In genomic region chr5:172117977-172118701, GRCh38 we compare ENCODE assay signal across 13 cellular contexts.
DNase-seq lines count a peak whose midpoint lies in the region; ATAC-seq and TF ChIP-seq lines count a peak whose summit lies in the region.
"Had no signal": no experiment of that assay in that cellular context is flagged by ENCODE, and none has a peak within 500 bp of the region (broad histone marks: within the 10 kb centered on the region; RNA-seq: fewer than 3 reads in every experiment).

No MANE protein-coding gene starts in this region.

- no peaks in the 10 kb centered on the region for H3K9me3 Mint-ChIP-seq in stimulated activated naive CD8-positive, alpha-beta T cell treated with anti-CD3 and anti-CD28 coated beads, Interleukin-15, Interleukin-2, amounts not matched to agents 100 ng/mL and 50 ng/mL, for 24 hours
- no peaks in the 10 kb centered on the region for H3K9me3 Mint-ChIP-seq in activated CD4-positive, alpha-beta memory T cell treated with anti-CD3 and anti-CD28 coated beads, Interleukin-2, amount 10 ng/mL, durations not matched to agents 7 days and 5 days
- H3K9me3 Mint-ChIP-seq: H9 had no signal

- DNase-seq in stimulated activated naive CD8-positive, alpha-beta T cell treated with anti-CD3 and anti-CD28 coated beads, Interleukin-15, Interleukin-2, amounts not matched to agents 100 U/mL and 50 U/mL, for 24 hours: no peak
- DNase-seq in activated CD4-positive, alpha-beta memory T cell treated with anti-CD3 and anti-CD28 coated beads, Interleukin-2, amount 10 ng/mL, durations not matched to agents 7 days and 5 days: no peak
- DNase-seq in left lobe of liver (ENCODE audit: low spot score) (no peak), lower leg skin (ENCODE audit: low spot score in 2 of 2) (no peak), SKM-1 treated with dmso at 0.1 percent for 144 hours (lab: John Stamatoyannopoulos, UW; ENCODE audit: unreplicated experiment) (no peak), KG1 (lab: John Stamatoyannopoulos, UW) (no peak)
- DNase-seq: H9; NCI-H1048; NCI-H446 treated with DMSO at 0.1 percent for 48 hours; stimulated activated naive CD8-positive, alpha-beta T cell treated with anti-CD3 and anti-CD28 coated beads, Interleukin-15, amount 100 ng/mL, for 72 hours had no signal

- TF ChIP-seq CTCF in lower leg skin (IDR thresholded peaks at IDR 0.05): no peak

- peaks cover 62% of the 10 kb centered on the region for H3K4me1 Mint-ChIP-seq in stimulated activated naive CD8-positive, alpha-beta T cell treated with anti-CD3 and anti-CD28 coated beads, Interleukin-15, Interleukin-2, amounts not matched to agents 100 ng/mL and 50 ng/mL, for 24 hours (ENCODE audit: low read depth)
- H3K4me1 Mint-ChIP-seq in activated CD4-positive, alpha-beta memory T cell treated with anti-CD3 and anti-CD28 coated beads, Interleukin-2, amount 10 ng/mL, durations not matched to agents 7 days and 5 days: peaks cover 69% of the 10 kb centered on the region

- CTCF ChIA-PET in activated CD4-positive, alpha-beta memory T cell treated with anti-CD3 and anti-CD28 coated beads, Interleukin-2, amount 10 ng/mL, durations not matched to agents 7 days and 5 days (lab: Charles Lee): interaction anchor here (0.6 to 10.7 kb wide), 2 partner anchors 22 to 68 kb away, joined by 4 to 135 read pairs; partner anchors contain the start of gene STK10

- H3K4me3 ChIP-seq in lower leg skin (ENCODE audit: low read depth, poor library complexity, severe bottlenecking): no peak overlapping the region

- POLR2A ChIA-PET in activated CD4-positive, alpha-beta memory T cell treated with anti-CD3 and anti-CD28 coated beads, Interleukin-2, amount 10 ng/mL, durations not matched to agents 7 days and 5 days (lab: Charles Lee): interaction anchor here (0.9 to 28.3 kb wide), 4 partner anchors 9 to 62 kb away, joined by 3 to 905 read pairs (median 4); partner anchors contain the start of gene STK10

- no peak for ATAC-seq in stimulated activated naive CD8-positive, alpha-beta T cell treated with anti-CD3 and anti-CD28 coated beads, Interleukin-15, Interleukin-2, amounts not matched to agents 100 U/mL and 50 U/mL, for 24 hours
- ATAC-seq in left lobe of liver (peak; percentile 46), HG03025 (IDR thresholded peaks at IDR 0.05; ENCODE audit: low FRiP score, unreplicated experiment) (no peak)
- ATAC-seq: stimulated activated naive CD8-positive, alpha-beta T cell treated with anti-CD3 and anti-CD28 coated beads, Interleukin-15, amount 100 ng/mL, for 72 hours had no signal

- no peak for TF ChIP-seq POLR2A in lower leg skin (IDR thresholded peaks at IDR 0.05)

- H3K27me3 Mint-ChIP-seq in stimulated activated naive CD8-positive, alpha-beta T cell treated with anti-CD3 and anti-CD28 coated beads, Interleukin-15, Interleukin-2, amounts not matched to agents 100 ng/mL and 50 ng/mL, for 24 hours: no peaks in the 10 kb centered on the region
- no peaks in the 10 kb centered on the region for H3K27me3 Mint-ChIP-seq in activated CD4-positive, alpha-beta memory T cell treated with anti-CD3 and anti-CD28 coated beads, Interleukin-2, amount 10 ng/mL, durations not matched to agents 7 days and 5 days
- H3K27me3 Mint-ChIP-seq: progenitor cell of endocrine pancreas; stimulated activated naive CD8-positive, alpha-beta T cell treated with anti-CD3 and anti-CD28 coated beads, Interleukin-15, amount 100 ng/mL, for 72 hours had no signal

- H3K27ac Mint-ChIP-seq in stimulated activated naive CD8-positive, alpha-beta T cell treated with anti-CD3 and anti-CD28 coated beads, Interleukin-15, Interleukin-2, amounts not matched to agents 100 ng/mL and 50 ng/mL, for 24 hours: peak overlapping the region; percentile 53
- H3K27ac Mint-ChIP-seq in activated CD4-positive, alpha-beta memory T cell treated with anti-CD3 and anti-CD28 coated beads, Interleukin-2, amount 10 ng/mL, durations not matched to agents 7 days and 5 days: peak overlapping the region; percentile 81
- H3K27ac Mint-ChIP-seq: progenitor cell of endocrine pancreas had no signal

- no peak overlapping the region for H3K4me3 Mint-ChIP-seq in stimulated activated naive CD8-positive, alpha-beta T cell treated with anti-CD3 and anti-CD28 coated beads, Interleukin-15, Interleukin-2, amounts not matched to agents 100 ng/mL and 50 ng/mL, for 24 hours
- no peak overlapping the region for H3K4me3 Mint-ChIP-seq in activated CD4-positive, alpha-beta memory T cell treated with anti-CD3 and anti-CD28 coated beads, Interleukin-2, amount 10 ng/mL, durations not matched to agents 7 days and 5 days
- H3K4me3 Mint-ChIP-seq: H9 had no signal

- intact Hi-C loops in lower leg skin (cut with DNase I; ENCODE audit: low total_unique reads): no loop called here

- H3K36me3 Mint-ChIP-seq in stimulated activated naive CD8-positive, alpha-beta T cell treated with anti-CD3 and anti-CD28 coated beads, Interleukin-15, Interleukin-2, amounts not matched to agents 100 ng/mL and 50 ng/mL, for 24 hours (ENCODE audit: low read depth): peaks cover 40% of the 10 kb centered on the region
- peaks cover 66% of the 10 kb centered on the region for H3K36me3 Mint-ChIP-seq in activated CD4-positive, alpha-beta memory T cell treated with anti-CD3 and anti-CD28 coated beads, Interleukin-2, amount 10 ng/mL, durations not matched to agents 7 days and 5 days (ENCODE audit: low read depth)

- WGBS in lower leg skin, 2 donors: 78 to 85% methylated on average over 9 of the region's 9 CpGs
